Comparison of ENCODE assay signal across 10 cellular contexts in genomic region chr3:16841354-16841753, GRCh38. TPM values are rescaled to one million over a fixed set of nuclear protein-coding genes. Genes with fewer than 3 reads are reported as not detected.
A peak's percentile ranks its signal among the peaks of the same experiment; 100 is the strongest.
DNase-seq lines count a peak whose midpoint lies in the region; ATAC-seq and TF ChIP-seq lines count a peak whose summit lies in the region.
"Had no signal": no experiment of that assay in that cellular context is flagged by ENCODE, and none has a peak within 500 bp of the region (broad histone marks: within the 10 kb centered on the region; RNA-seq: fewer than 3 reads in every experiment).

No MANE protein-coding gene starts in this region.

- ATAC-seq in CD8-positive, alpha-beta T cell: no peak
- no peak for ATAC-seq in activated T-helper 17 cell treated with anti-CD3 and anti-CD28 coated beads, Interleukin-2, amount 50 U/mL, for 72 hours (replicated peaks)
- ATAC-seq in naive thymus-derived CD4-positive, alpha-beta T cell: no peak
- ATAC-seq in GM21723 (IDR thresholded peaks at IDR 0.05; ENCODE audit: unreplicated experiment): no peak

- peaks cover 79% of the 10 kb centered on the region for H3K4me1 Mint-ChIP-seq in CD8-positive, alpha-beta T cell (ENCODE audit: low read depth)
- H3K4me1 Mint-ChIP-seq in activated T-helper 17 cell treated with anti-CD3 and anti-CD28 coated beads, Interleukin-2, amount 50 U/mL, for 72 hours: peaks cover 39% of the 10 kb centered on the region
- peaks cover 35 to 95% (median 89%) of the 10 kb centered on the region in 7 donors for H3K4me1 Mint-ChIP-seq in naive thymus-derived CD4-positive, alpha-beta T cell

- H3K27ac Mint-ChIP-seq in CD8-positive, alpha-beta T cell: peak overlapping the region; percentile 98
- peak overlapping the region; percentile 83 for H3K27ac Mint-ChIP-seq in activated T-helper 17 cell treated with anti-CD3 and anti-CD28 coated beads, Interleukin-2, amount 50 U/mL, for 72 hours
- H3K27ac Mint-ChIP-seq in naive thymus-derived CD4-positive, alpha-beta T cell: peak overlapping the region; percentile 92 to 99 (median 98)

- H3K36me3 Mint-ChIP-seq in CD8-positive, alpha-beta T cell: no peaks in the 10 kb centered on the region
- no peaks in the 10 kb centered on the region for H3K36me3 Mint-ChIP-seq in activated T-helper 17 cell treated with anti-CD3 and anti-CD28 coated beads, Interleukin-2, amount 50 U/mL, for 72 hours (ENCODE audit: low read depth)
- peaks cover 0 to 2% (median 0%) of the 10 kb centered on the region in 5 donors for H3K36me3 Mint-ChIP-seq in naive thymus-derived CD4-positive, alpha-beta T cell

- no peaks in the 10 kb centered on the region for H3K9me3 ChIP-seq in CD8-positive, alpha-beta T cell (ENCODE audit: low read length)
- H3K9me3 ChIP-seq in HAP-1: no peaks in the 10 kb centered on the region
- no peaks in the 10 kb centered on the region for H3K9me3 ChIP-seq in naive thymus-derived CD4-positive, alpha-beta T cell (ENCODE audit: control insufficient read depth in 2 of 3, low read length in 3 of 3)

- intact Hi-C loops in CD8-positive, alpha-beta T cell (cut with DNase I, micrococcal nuclease): loop anchor here in 1 of 2 experiments (5.0 kb wide), 1 partner anchor 579 kb away; the partner anchor contains the start of gene DPH3
- intact Hi-C loops in naive thymus-derived CD4-positive, alpha-beta T cell (cut with micrococcal nuclease): loop anchor here (1.0 to 10.0 kb wide), 8 partner anchors 8 to 1903 kb away; partner anchors contain the start of gene TBC1D5 (in 1 of the 2)

- no peaks in the 10 kb centered on the region for H3K36me3 ChIP-seq in CD8-positive, alpha-beta T cell (ENCODE audit: insufficient read depth, low read length)
- H3K36me3 ChIP-seq in HAP-1 (replicated peaks): no peaks in the 10 kb centered on the region
- H3K36me3 ChIP-seq in naive thymus-derived CD4-positive, alpha-beta T cell (ENCODE audit: control insufficient read depth in 2 of 3, insufficient read depth in 3 of 3, low read length in 3 of 3): no peaks in the 10 kb centered on the region

- no peak overlapping the region for H3K27ac ChIP-seq in CD8-positive, alpha-beta T cell (ENCODE audit: low read depth, low read length)
- peak overlapping the region; percentile 76 for H3K27ac ChIP-seq in naive thymus-derived CD4-positive, alpha-beta T cell (ENCODE audit: low read depth, low read length)

- TF ChIP-seq CTCF in CD8-positive, alpha-beta T cell (IDR thresholded peaks at IDR 0.05): no peak

- peak overlapping the region; percentile 80 for H3K4me3 Mint-ChIP-seq in CD8-positive, alpha-beta T cell
- H3K4me3 Mint-ChIP-seq in activated T-helper 17 cell treated with anti-CD3 and anti-CD28 coated beads, Interleukin-2, amount 50 U/mL, for 72 hours: peak overlapping the region; percentile 76
- H3K4me3 Mint-ChIP-seq in naive thymus-derived CD4-positive, alpha-beta T cell: peak overlapping the region; percentile 78 to 93 (median 86)

- H3K27me3 Mint-ChIP-seq in CD8-positive, alpha-beta T cell (ENCODE audit: low read depth): no peaks in the 10 kb centered on the region
- no peaks in the 10 kb centered on the region for H3K27me3 Mint-ChIP-seq in activated T-helper 17 cell treated with anti-CD3 and anti-CD28 coated beads, Interleukin-2, amount 50 U/mL, for 72 hours
- peaks cover 0 to 2% (median 0%) of the 10 kb centered on the region in 5 donors for H3K27me3 Mint-ChIP-seq in naive thymus-derived CD4-positive, alpha-beta T cell

- no peak overlapping the region for H3K4me3 ChIP-seq in CD8-positive, alpha-beta T cell (ENCODE audit: low read depth, low read length)
- H3K4me3 ChIP-seq in HAP-1: peak overlapping the region; percentile 2; the same call in 1 of the 2 replicates
- H3K4me3 ChIP-seq in naive thymus-derived CD4-positive, alpha-beta T cell (ENCODE audit: low read length): peak overlapping the region; percentile 61

- POLR2A ChIA-PET in CD8-positive, alpha-beta T cell (lab: Charles Lee): interaction anchor here (1.3 to 4.5 kb wide), 5 partner anchors 9 to 310 kb away, joined by 3 to 37 read pairs (median 5); partner anchors contain the start of gene PLCL2
- POLR2A ChIA-PET in naive thymus-derived CD4-positive, alpha-beta T cell (lab: Charles Lee): interaction anchor here (0.6 to 7.5 kb wide), 17 partner anchors 9 to 1581 kb away, joined by 3 to 87 read pairs (median 4); partner anchors contain the start of gene PLCL2

- DNase-seq in CD8-positive, alpha-beta T cell: no peak
- DNase-seq in HAP-1 (ENCODE audit: low spot score in 2 of 2): peak in 1 of 2 experiments; percentile 11
- DNase-seq in naive thymus-derived CD4-positive, alpha-beta T cell: peak in 4 of 9 donors; percentile 10 to 19 (median 14)
- DNase-seq in T1000 (lab: John Stamatoyannopoulos, UW): no peak
- no peak for DNase-seq in SW 1271 (lab: John Stamatoyannopoulos, UW)
- DNase-seq in DMS114 treated with DMSO at 0.1 percent for 48 hours (lab: John Stamatoyannopoulos, UW; ENCODE audit: unreplicated experiment): no peak
- DNase-seq: H7, NCI-H187 treated with DMSO at 0.1 percent for 48 hours had no signal

- CTCF ChIA-PET in CD8-positive, alpha-beta T cell (lab: Charles Lee): interaction anchor here (1.0 to 3.2 kb wide), 4 partner anchors 18 to 184 kb away, joined by 3 to 22 read pairs (median 3); partner anchors contain the start of gene PLCL2
- CTCF ChIA-PET in naive thymus-derived CD4-positive, alpha-beta T cell (lab: Charles Lee): interaction anchor here (1.0 kb wide), 1 partner anchor 45 kb away, joined by 3 read pairs; no protein-coding TSS in a partner anchor

- no peaks in the 10 kb centered on the region for H3K9me3 Mint-ChIP-seq in CD8-positive, alpha-beta T cell
- peaks cover 4% of the 10 kb centered on the region for H3K9me3 Mint-ChIP-seq in activated T-helper 17 cell treated with anti-CD3 and anti-CD28 coated beads, Interleukin-2, amount 50 U/mL, for 72 hours
- H3K9me3 Mint-ChIP-seq in naive thymus-derived CD4-positive, alpha-beta T cell: no peaks in the 10 kb centered on the region

- in situ Hi-C loops in HAP-1 (cut with MboI; ENCODE audit: low sequenced_read_pairs): no loop called here

- peaks cover 56% of the 10 kb centered on the region for H3K4me1 ChIP-seq in CD8-positive, alpha-beta T cell (ENCODE audit: insufficient read depth, low read length)
- peaks cover 51% of the 10 kb centered on the region for H3K4me1 ChIP-seq in HAP-1
- H3K4me1 ChIP-seq in naive thymus-derived CD4-positive, alpha-beta T cell (ENCODE audit: control insufficient read depth in 2 of 2, insufficient read depth in 2 of 2, low read length in 2 of 2): peaks cover 45 to 51% of the 10 kb centered on the region in 2 donors

- no peaks in the 10 kb centered on the region for H3K27me3 ChIP-seq in CD8-positive, alpha-beta T cell (ENCODE audit: insufficient read depth, low read length)
- no peaks in the 10 kb centered on the region for H3K27me3 ChIP-seq in HAP-1 (ENCODE audit: low read depth)
- no peaks in the 10 kb centered on the region for H3K27me3 ChIP-seq in naive thymus-derived CD4-positive, alpha-beta T cell (ENCODE audit: control insufficient read depth in 2 of 2, insufficient read depth in 2 of 2, low read length in 2 of 2)

RNA-seq across cellular contexts. Expression of gene PLCL2, which starts 43.4 kb away (rescaled TPM):
- 10 to 100 TPM; 33.1 to 35.8 TPM for total RNA-seq in CD8-positive, alpha-beta T cell
- total RNA-seq in activated T-helper 17 cell treated with anti-CD3 and anti-CD28 coated beads, Interleukin-2, amount 50 U/mL, for 72 hours: 10 to 100 TPM; 15.1 to 16.2 TPM
- 10 to 100 TPM; 48.9 to 77.0 (median 60.5) TPM for total RNA-seq in naive thymus-derived CD4-positive, alpha-beta T cell
- polyA plus RNA-seq in naive thymus-derived CD4-positive, alpha-beta T cell: 10 to 100 TPM; 64.1 to 90.8 TPM
